ENCODE assay signal across 23 cellular contexts in genomic region chr9:13967493-13967892, GRCh38.
"Had no signal": no experiment of that assay in that cellular context is flagged by ENCODE, and none has a peak within 500 bp of the region (broad histone marks: within the 10 kb centered on the region; RNA-seq: fewer than 3 reads in every experiment).

No MANE protein-coding gene starts in this region.

- H3K27ac ChIP-seq: epithelial cell of prostate, esophagus squamous epithelium, left lung, lower lobe of right lung, ovary, right lobe of liver, tibial nerve had no signal

- H3K4me1 Mint-ChIP-seq: activated CD4-positive, alpha-beta T cell treated with anti-CD3 and anti-CD28 coated beads for 36 hours; central memory CD8-positive, alpha-beta T cell had no signal

- H3K36me3 ChIP-seq: esophagus squamous epithelium, left lung, lower lobe of right lung, ovary, right lobe of liver, tibial nerve had no signal

- H3K4me3 Mint-ChIP-seq: activated CD4-positive, alpha-beta T cell treated with anti-CD3 and anti-CD28 coated beads for 36 hours; activated naive CD8-positive, alpha-beta T cell; activated T-cell treated with anti-CD3 and anti-CD28 coated beads, Interleukin-2, amount 50 U/mL, for 72 hours; central memory CD8-positive, alpha-beta T cell; natural killer cell treated with Interleukin-12 subunit alpha and Interleukin-12 subunit beta and Interleukin-15 and Interleukin-18, amount 100 ng/mL, for 72 hours had no signal

- ATAC-seq: activated CD4-positive, alpha-beta T cell treated with anti-CD3 and anti-CD28 coated beads for 36 hours; activated T-cell treated with anti-CD3 and anti-CD28 coated beads, Interleukin-2, amount 50 U/mL, for 72 hours; lower lobe of right lung; natural killer cell treated with Interleukin-12 subunit alpha and Interleukin-12 subunit beta and Interleukin-15 and Interleukin-18, amount 100 ng/mL, for 72 hours; right lobe of liver had no signal

- H3K27me3 Mint-ChIP-seq: activated CD4-positive, alpha-beta T cell treated with anti-CD3 and anti-CD28 coated beads for 36 hours; activated naive CD8-positive, alpha-beta T cell; central memory CD8-positive, alpha-beta T cell; natural killer cell treated with Interleukin-12 subunit alpha and Interleukin-12 subunit beta and Interleukin-15 and Interleukin-18, amount 100 ng/mL, for 72 hours had no signal

- DNase-seq: activated CD4-positive, alpha-beta T cell treated with anti-CD3 and anti-CD28 coated beads for 36 hours; activated CD4-positive, alpha-beta T cell treated with anti-CD3 and anti-CD28 coated beads, Interleukin-2, amount 50 U/mL, for 4 hours; activated CD4-positive, CD25-positive, alpha-beta regulatory T cell; activated effector memory CD4-positive, alpha-beta T cell treated with Interleukin-2 at 50 U/mL for 16 hours; activated naive CD4-positive, alpha-beta T cell treated with Interleukin-2 at 50 U/mL for 16 hours; activated T-cell treated with anti-CD3 and anti-CD28 coated beads for 4 hours; activated T-cell treated with anti-CD3 and anti-CD28 coated beads, Interleukin-2, amount 50 U/mL, for 72 hours; anterior cingulate cortex; effector CD8-positive, alpha-beta T cell; esophagus squamous epithelium; left lung; lower lobe of right lung; mesenchymal stem cell; ovary; right lobe of liver; stimulated activated CD4-positive, alpha-beta T cell treated with anti-CD3 and anti-CD28 coated beads, Interleukin-2, amount 100 ng/mL, for 48 hours; stimulated activated naive CD4-positive, alpha-beta T cell treated with Interleukin-2 at 50 U/mL for 16 hours had no signal

- H3K36me3 Mint-ChIP-seq: activated naive CD8-positive, alpha-beta T cell; natural killer cell treated with Interleukin-12 subunit alpha and Interleukin-12 subunit beta and Interleukin-15 and Interleukin-18, amount 100 ng/mL, for 72 hours had no signal

- H3K27ac Mint-ChIP-seq: activated CD4-positive, alpha-beta T cell treated with anti-CD3 and anti-CD28 coated beads for 36 hours; activated naive CD8-positive, alpha-beta T cell; activated T-cell treated with anti-CD3 and anti-CD28 coated beads, Interleukin-2, amount 50 U/mL, for 72 hours; natural killer cell treated with Interleukin-12 subunit alpha and Interleukin-12 subunit beta and Interleukin-15 and Interleukin-18, amount 100 ng/mL, for 72 hours; progenitor cell of endocrine pancreas had no signal

- H3K9me3 ChIP-seq: esophagus squamous epithelium, left lung, lower lobe of right lung, ovary, right lobe of liver, tibial nerve had no signal

- H3K4me3 ChIP-seq: esophagus squamous epithelium, left lung, lower lobe of right lung, ovary, right lobe of liver, tibial nerve had no signal

- H3K4me1 ChIP-seq: esophagus squamous epithelium, left lung, lower lobe of right lung, right lobe of liver had no signal

- H3K27me3 ChIP-seq: esophagus squamous epithelium, left lung, ovary, right lobe of liver, tibial nerve had no signal
